In genomic region chr2:201127570-201127969, GRCh38 we compare ENCODE assay signal across 2 cellular contexts.
TF ChIP-seq lines count a peak whose summit lies in the region.

No MANE protein-coding gene starts in this region.

TF ChIP-seq in GM12878, 131 proteins besides CTCF, POLR2A, EP300 and RAD21 (continues in another document):
- TF ChIP-seq, protein P1, sequence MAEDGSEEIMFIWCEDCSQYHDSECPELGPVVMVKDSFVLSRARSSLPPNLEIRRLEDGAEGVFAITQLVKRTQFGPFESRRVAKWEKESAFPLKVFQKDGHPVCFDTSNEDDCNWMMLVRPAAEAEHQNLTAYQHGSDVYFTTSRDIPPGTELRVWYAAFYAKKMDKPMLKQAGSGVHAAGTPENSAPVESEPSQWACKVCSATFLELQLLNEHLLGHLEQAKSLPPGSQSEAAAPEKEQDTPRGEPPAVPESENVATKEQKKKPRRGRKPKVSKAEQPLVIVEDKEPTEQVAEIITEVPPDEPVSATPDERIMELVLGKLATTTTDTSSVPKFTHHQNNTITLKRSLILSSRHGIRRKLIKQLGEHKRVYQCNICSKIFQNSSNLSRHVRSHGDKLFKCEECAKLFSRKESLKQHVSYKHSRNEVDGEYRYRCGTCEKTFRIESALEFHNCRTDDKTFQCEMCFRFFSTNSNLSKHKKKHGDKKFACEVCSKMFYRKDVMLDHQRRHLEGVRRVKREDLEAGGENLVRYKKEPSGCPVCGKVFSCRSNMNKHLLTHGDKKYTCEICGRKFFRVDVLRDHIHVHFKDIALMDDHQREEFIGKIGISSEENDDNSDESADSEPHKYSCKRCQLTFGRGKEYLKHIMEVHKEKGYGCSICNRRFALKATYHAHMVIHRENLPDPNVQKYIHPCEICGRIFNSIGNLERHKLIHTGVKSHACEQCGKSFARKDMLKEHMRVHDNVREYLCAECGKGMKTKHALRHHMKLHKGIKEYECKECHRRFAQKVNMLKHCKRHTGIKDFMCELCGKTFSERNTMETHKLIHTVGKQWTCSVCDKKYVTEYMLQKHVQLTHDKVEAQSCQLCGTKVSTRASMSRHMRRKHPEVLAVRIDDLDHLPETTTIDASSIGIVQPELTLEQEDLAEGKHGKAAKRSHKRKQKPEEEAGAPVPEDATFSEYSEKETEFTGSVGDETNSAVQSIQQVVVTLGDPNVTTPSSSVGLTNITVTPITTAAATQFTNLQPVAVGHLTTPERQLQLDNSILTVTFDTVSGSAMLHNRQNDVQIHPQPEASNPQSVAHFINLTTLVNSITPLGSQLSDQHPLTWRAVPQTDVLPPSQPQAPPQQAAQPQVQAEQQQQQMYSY (CRISPR knock-in tag; IDR thresholded peaks at IDR 0.05): no peak
- TF ChIP-seq CREM (IDR thresholded peaks at IDR 0.05; ENCODE audit: low read depth): 0 out of 2 replicates have a peak, but pooled peaks have one; percentile 20
- TF ChIP-seq, protein P2, sequence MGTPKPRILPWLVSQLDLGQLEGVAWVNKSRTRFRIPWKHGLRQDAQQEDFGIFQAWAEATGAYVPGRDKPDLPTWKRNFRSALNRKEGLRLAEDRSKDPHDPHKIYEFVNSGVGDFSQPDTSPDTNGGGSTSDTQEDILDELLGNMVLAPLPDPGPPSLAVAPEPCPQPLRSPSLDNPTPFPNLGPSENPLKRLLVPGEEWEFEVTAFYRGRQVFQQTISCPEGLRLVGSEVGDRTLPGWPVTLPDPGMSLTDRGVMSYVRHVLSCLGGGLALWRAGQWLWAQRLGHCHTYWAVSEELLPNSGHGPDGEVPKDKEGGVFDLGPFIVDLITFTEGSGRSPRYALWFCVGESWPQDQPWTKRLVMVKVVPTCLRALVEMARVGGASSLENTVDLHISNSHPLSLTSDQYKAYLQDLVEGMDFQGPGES (IDR thresholded peaks at IDR 0.05): no peak
- no peak for TF ChIP-seq NKRF (conservative IDR thresholded peaks at IDR 0.05)
- no peak for TF ChIP-seq MEF2A (IDR thresholded peaks at IDR 0.05; ENCODE audit: insufficient read depth, low read depth, low read length)
- peak; percentile 83 for TF ChIP-seq POLR2AphosphoS5 (IDR thresholded peaks at IDR 0.05; ENCODE audit: low read length)
- no peak for TF ChIP-seq ASH2L (IDR thresholded peaks at IDR 0.05; ENCODE audit: borderline replicate concordance, low read depth)
- TF ChIP-seq ZNF24 (IDR thresholded peaks at IDR 0.05): no peak
- no peak for TF ChIP-seq SMC3 (IDR thresholded peaks at IDR 0.05; ENCODE audit: borderline replicate concordance, low read length)
- peak; percentile 1 for TF ChIP-seq PBX3 (IDR thresholded peaks at IDR 0.05; ENCODE audit: insufficient replicate concordance, low read depth, low read length)
- no peak for TF ChIP-seq ZBTB40 (IDR thresholded peaks at IDR 0.05; ENCODE audit: borderline replicate concordance)
- TF ChIP-seq MXI1 (IDR thresholded peaks at IDR 0.05; ENCODE audit: low read depth, low read length): no peak
- no peak for TF ChIP-seq MTA2 (IDR thresholded peaks at IDR 0.05; ENCODE audit: low read depth)

TF ChIP-seq in HEK293T, 16 proteins besides CTCF, POLR2A, EP300 and RAD21:
- no peak for TF ChIP-seq FOXA1 (IDR thresholded peaks at IDR 0.05)
- no peak for TF ChIP-seq CTBP1 (IDR thresholded peaks at IDR 0.05; ENCODE audit: borderline replicate concordance)
- no peak for TF ChIP-seq FOXM1 (IDR thresholded peaks at IDR 0.05; ENCODE audit: borderline replicate concordance)
- no peak for TF ChIP-seq L3MBTL2 (conservative IDR thresholded peaks at IDR 0.05)
- no peak for TF ChIP-seq ZNF384 (IDR thresholded peaks at IDR 0.05)
- TF ChIP-seq BHLHE40 (IDR thresholded peaks at IDR 0.05; ENCODE audit: borderline replicate concordance): no peak
- no peak for TF ChIP-seq SUZ12 (IDR thresholded peaks at IDR 0.05)
- TF ChIP-seq LEF1 (IDR thresholded peaks at IDR 0.05; ENCODE audit: borderline replicate concordance): no peak
- no peak for TF ChIP-seq TARDBP (IDR thresholded peaks at IDR 0.05)
- no peak for TF ChIP-seq ARNT (IDR thresholded peaks at IDR 0.05)
